In genomic region chr19:2840794-2841790, GRCh38 we compare ENCODE assay signal across 8 cellular contexts. TPM values are rescaled to one million over a fixed set of nuclear protein-coding genes. Genes with fewer than 3 reads are reported as not detected.
DNase-seq lines count a peak whose midpoint lies in the region; ATAC-seq, FAIRE-seq and TF ChIP-seq lines count a peak whose summit lies in the region.

Gene ZNF555, plus strand, starts transcription at chr19:2841475. Its CDS starts 98 bp downstream, at chr19:2841573.

- H3K9ac ChIP-seq in HUES48 (ENCODE audit: low read depth, low read length), result peak within 1 kb of the TSS; percentile 61; the same call in 1 of the 2 replicates

- DNase-seq in D721Med (ENCODE audit: insufficient read length, low spot score), result peak; percentile 98
- peak; percentile 98 for DNase-seq in OCI-M1 (lab: John Stamatoyannopoulos, UW)
- peak; percentile 92 for DNase-seq in activated T-cell treated with anti-CD3 and anti-CD28 coated beads for 48 hours (ENCODE audit: low read depth)
- peak; percentile 93 for DNase-seq in epithelial cell of prostate (ENCODE audit: low read depth, low spot score)
- peak; percentile 87 to 97 for DNase-seq in stimulated activated CD8-positive, alpha-beta memory T cell treated with anti-CD3 and anti-CD28 coated beads, Interleukin-2, amount 100 ng/mL, for 48 hours (ENCODE audit: low read depth in 2 of 2)

- H3K27me3 ChIP-seq in HUES48 (ENCODE audit: control insufficient read depth, insufficient read depth, low read length), result 0 out of 2 replicates have a peak, but pooled peaks cover 4% of the 10 kb centered on the region
- H3K27me3 ChIP-seq in mononuclear cell (ENCODE audit: insufficient read depth, low read length), result no peaks in the 10 kb centered on the region

- peaks cover 17% of the 10 kb centered on the region for H3K9me3 ChIP-seq in HUES48 (ENCODE audit: control insufficient read depth, insufficient read depth, low read length)
- no peaks in the 10 kb centered on the region for H3K9me3 ChIP-seq in mononuclear cell (ENCODE audit: low read depth, low read length)

- no peak for FAIRE-seq in D721Med (lab: Jason Lieb, UNC)

- H3K36me3 ChIP-seq in HUES48 (ENCODE audit: control insufficient read depth, insufficient read depth, low read length), result no peaks in the 10 kb centered on the region

- TF ChIP-seq CTCF in D721Med (IDR thresholded peaks at IDR 0.05; ENCODE audit: insufficient read depth, missing control alignments), result peak; percentile 15

- H3K27ac ChIP-seq in HUES48 (ENCODE audit: low read depth, low read length) (peak within 1 kb of the TSS; percentile 90), epithelial cell of prostate (peak within 1 kb of the TSS; percentile 50)

- peak; percentile 94 for ATAC-seq in GM21390 (IDR thresholded peaks at IDR 0.05; ENCODE audit: unreplicated experiment)

- H3K4me1 ChIP-seq in HUES48 (ENCODE audit: control insufficient read depth, insufficient read depth, low read length), result 0 out of 2 replicates have a peak, but pooled peaks cover 4% of the 10 kb centered on the region
- H3K4me1 ChIP-seq in mononuclear cell (ENCODE audit: insufficient read depth, low read length), result peaks cover 22% of the 10 kb centered on the region

- H3K4me3 ChIP-seq in HUES48 (ENCODE audit: low read depth, low read length), result peak within 1 kb of the TSS; percentile 78
- H3K4me3 ChIP-seq in mononuclear cell (ENCODE audit: low read length), result peak within 1 kb of the TSS; percentile 66

RNA-seq across cellular contexts. Expression of gene ZNF555, which starts in this region (rescaled TPM):
- total RNA-seq in mononuclear cell, result 3.1 TPM

Comparison
In these comparisons a context has a peak if more than half of its experiments do, and no peak if none do; other contexts are left out.
1. Peak in every context shown above with its lines: DNase-seq, ATAC-seq, H3K4me3 ChIP-seq and H3K27ac ChIP-seq.